In genomic region chr3:112656045-112656444, GRCh38 we compare ENCODE assay signal across 15 cellular contexts. TPM values are rescaled to one million over a fixed set of nuclear protein-coding genes. Genes with fewer than 3 reads are reported as not detected.
"Had no signal": no experiment of that assay in that cellular context is flagged by ENCODE, and none has a peak within 500 bp of the region (broad histone marks: within the 10 kb centered on the region; RNA-seq: fewer than 3 reads in every experiment).

No MANE protein-coding gene starts in this region.

- H3K79me2 ChIP-seq: parathyroid adenoma had no signal

- H3K4me3 ChIP-seq: breast epithelium, gastroesophageal sphincter, neural progenitor cell, skin epidermis, thyroid gland, vagina had no signal

- H3K27me3 ChIP-seq: breast epithelium, gastroesophageal sphincter, neural progenitor cell, thyroid gland, vagina had no signal

- H2AFZ ChIP-seq: neural progenitor cell, parathyroid adenoma had no signal

- H3K27ac ChIP-seq: breast epithelium, neural progenitor cell, parathyroid adenoma, thyroid gland, vagina had no signal

- H3K4me2 ChIP-seq: neural progenitor cell had no signal

- H3K9ac ChIP-seq: neural progenitor cell, parathyroid adenoma had no signal

- H3K36me3 ChIP-seq: breast epithelium, gastroesophageal sphincter, neural progenitor cell, thyroid gland, vagina had no signal

- DNase-seq: activated CD4-positive, alpha-beta T cell treated with anti-CD3 and anti-CD28 coated beads, Interleukin-2, amount 50 U/mL, for 1 hour; activated effector memory CD4-positive, alpha-beta T cell treated with Interleukin-2 at 50 U/mL for 16 hours; activated T-cell treated with anti-CD3 and anti-CD28 coated beads for 4 hours; amygdala; hippocampal formation; retina; thyroid gland had no signal

- H3K4me1 ChIP-seq: breast epithelium, neural progenitor cell, parathyroid adenoma, thyroid gland had no signal

- H3K9me3 ChIP-seq: breast epithelium, gastroesophageal sphincter, thyroid gland, vagina had no signal

RNA-seq across cellular contexts. Expression of gene CCDC80, which starts 15.1 kb away (rescaled TPM):
- total RNA-seq: activated CD8-positive, alpha-beta memory T cell treated with anti-CD3 and anti-CD28 coated beads for 36 hours; T-helper 2 cell treated with Interferon-gamma antibody and Interleukin-4, amounts not matched to agents 100 ng/mL and 5 ng/mL, for 36 hours had no signal
